ENCODE assay signal across 1 cellular context in genomic region chr22:23236026-23236425, GRCh38.
TF ChIP-seq lines count a peak whose summit lies in the region.

No MANE protein-coding gene starts in this region.

TF ChIP-seq in WTC11, 78 proteins besides CTCF, POLR2A, EP300 and RAD21 (continued from another document):
- TF ChIP-seq NR2C2 (CRISPR knock-in tag; IDR thresholded peaks at IDR 0.05) (no peak), OVOL2 (CRISPR knock-in tag; IDR thresholded peaks at IDR 0.05; ENCODE audit: borderline replicate concordance) (no peak)
